Comparison of ENCODE assay signal across 8 cellular contexts in the genomic region with DNA sequence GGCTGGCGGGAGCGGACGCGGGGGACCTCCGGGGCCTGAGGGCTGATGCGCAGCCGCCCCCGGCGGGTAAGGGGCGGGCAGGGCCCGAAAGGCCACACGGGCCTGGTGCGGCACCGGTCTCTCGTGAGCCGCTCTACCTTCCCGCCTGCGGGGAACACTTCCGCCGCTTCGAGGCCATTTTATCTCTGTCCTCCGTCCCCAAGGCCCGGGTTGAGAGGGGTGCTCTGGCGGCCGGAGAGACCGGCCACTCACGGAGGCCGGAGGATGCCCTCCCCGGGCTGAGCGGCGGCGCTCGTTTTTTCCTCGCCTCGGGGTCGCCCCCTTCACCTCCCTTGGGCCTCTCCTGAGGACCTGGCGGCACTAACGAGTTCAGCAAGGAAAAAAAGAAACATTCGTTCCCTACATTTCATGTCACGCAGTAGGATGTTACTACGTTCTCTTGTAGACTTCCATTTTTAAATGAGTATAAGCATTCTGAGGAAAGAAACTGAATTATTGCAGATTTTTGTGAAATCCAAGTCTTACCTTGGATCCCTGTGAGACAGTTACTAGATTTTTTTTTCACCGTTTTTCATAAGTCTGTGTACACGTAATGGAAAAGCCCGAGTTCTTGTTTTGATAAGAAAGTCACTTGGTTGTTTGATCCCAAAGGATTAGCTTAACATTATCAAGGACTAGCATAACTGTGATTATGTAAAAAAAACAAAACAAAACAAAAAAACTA. TPM values are rescaled to one million over a fixed set of nuclear protein-coding genes. Genes with fewer than 3 reads are reported as not detected.
DNase-seq lines count a peak whose midpoint lies in the region; ATAC-seq, FAIRE-seq and TF ChIP-seq lines count a peak whose summit lies in the region.

No MANE protein-coding gene starts in this region.

- peaks cover 2% of the 10 kb centered on the region for H3K36me3 Mint-ChIP-seq in astrocyte (ENCODE audit: low read depth, unreplicated experiment)

- H2AFZ ChIP-seq in astrocyte (ENCODE audit: low read depth, low read length) = peak overlapping the region; percentile 54

- POLR2A ChIA-PET in AG04449 (lab: Yijun Ruan, JAX) = interaction anchor here (1.2 to 2.1 kb wide), 5 partner anchors 11 to 36 kb away, joined by 3 to 15 read pairs (median 6); a partner anchor contains a TSS

- peaks cover 2% of the 10 kb centered on the region for H3K9me3 Mint-ChIP-seq in astrocyte (ENCODE audit: unreplicated experiment)

- peak overlapping the region; percentile 83 for H3K4me2 ChIP-seq in astrocyte (ENCODE audit: low read length)

- peak; percentile 84 for FAIRE-seq in GM12892 (lab: Jason Lieb, UNC)
- FAIRE-seq in astrocyte (lab: Jason Lieb, UNC) = no peak

- CTCF ChIA-PET in AG04449 (lab: Yijun Ruan, JAX) = interaction anchor here (2.0 to 3.0 kb wide), 4 partner anchors 8 to 39 kb away, joined by 4 to 13 read pairs (median 12); no protein-coding TSS in a partner anchor

- H3K9me3 ChIP-seq in astrocyte (ENCODE audit: insufficient read depth, low read depth, low read length) = no peaks in the 10 kb centered on the region
- no peaks in the 10 kb centered on the region for H3K9me3 ChIP-seq in iPS-18c (ENCODE audit: control insufficient read depth, insufficient read depth, low read length)

- ATAC-seq in HG02763 (IDR thresholded peaks at IDR 0.05; ENCODE audit: unreplicated experiment) = peak; percentile 32

- DNase-seq in AG04449 (ENCODE audit: low read depth, low spot score) (no peak), GM12892 (ENCODE audit: insufficient read length) (peak; percentile 37), NCI-H146 treated with DMSO at 0.1 percent for 48 hours (lab: John Stamatoyannopoulos, UW; ENCODE audit: unreplicated experiment) (peak; percentile 48), astrocyte (ENCODE audit: low read depth) (no peak)
- DNase-seq in central memory CD4-positive, alpha-beta T cell = no peak

- H3K4me1 Mint-ChIP-seq in astrocyte (ENCODE audit: low read depth, unreplicated experiment) = peaks cover 11% of the 10 kb centered on the region

- H3K27ac ChIP-seq in astrocyte (ENCODE audit: low read depth, low read length) = peak overlapping the region; percentile 90
- peak overlapping the region; percentile 94 to 100 (median 99) for H3K27ac ChIP-seq in skin epidermis

- peaks cover 97% of the 10 kb centered on the region for H3K79me2 ChIP-seq in astrocyte (ENCODE audit: insufficient read depth, low read length)

- H3K4me3 ChIP-seq in AG04449 (ENCODE audit: low read depth, low read length) (peak overlapping the region; percentile 78), astrocyte (ENCODE audit: insufficient read depth, low read depth, low read length) (peak overlapping the region; percentile 84), iPS-18c (ENCODE audit: insufficient read depth, low read depth, low read length) (peak overlapping the region; percentile 89), skin epidermis (peak overlapping the region; percentile 64 to 99 (median 93))

- peaks cover 13% of the 10 kb centered on the region for H3K4me1 ChIP-seq in astrocyte (ENCODE audit: insufficient read depth, low read length)

- H3K27me3 Mint-ChIP-seq in astrocyte (ENCODE audit: low read depth, unreplicated experiment) = no peaks in the 10 kb centered on the region

- H3K36me3 ChIP-seq in astrocyte (ENCODE audit: insufficient read depth, low read length) = no peaks in the 10 kb centered on the region

- no peaks in the 10 kb centered on the region for H3K27me3 ChIP-seq in astrocyte (ENCODE audit: insufficient read depth, low read length)

- H4K20me1 ChIP-seq in astrocyte (ENCODE audit: insufficient read depth, low read length) = peaks cover 60% of the 10 kb centered on the region

- peak overlapping the region; percentile 96 for H3K27ac Mint-ChIP-seq in astrocyte (ENCODE audit: unreplicated experiment)

- H3K9ac ChIP-seq in astrocyte (ENCODE audit: low read length) = peak overlapping the region; percentile 98

- H3K4me3 Mint-ChIP-seq in astrocyte (ENCODE audit: unreplicated experiment) = peak overlapping the region; percentile 89

- no peak for TF ChIP-seq CTCF in AG04449 (IDR thresholded peaks at IDR 0.05; ENCODE audit: insufficient read depth, low read length, missing control alignments)
- TF ChIP-seq CTCF in astrocyte (IDR thresholded peaks at IDR 0.05; ENCODE audit: insufficient read depth, low read depth, low read length) = no peak

- no peak for TF ChIP-seq POLR2A in GM12892 (IDR thresholded peaks at IDR 0.05; ENCODE audit: low read depth, low read length)

RNA-seq across cellular contexts. Expression of a gene that starts 0.6 kb away (rescaled TPM):
- 54.2 TPM for polyA plus RNA-seq in GM12892 (2012; ENCODE audit: missing spikeins)
- total RNA-seq in astrocyte = 84.7 and 93.8 TPM in 2 replicates

RNA-seq across cellular contexts. Expression of a gene that starts 34.0 kb away (rescaled TPM):
- 104 TPM for polyA plus RNA-seq in GM12892 (2012; ENCODE audit: missing spikeins)
- 59.1 and 96.7 TPM in 2 replicates for total RNA-seq in astrocyte

RNA-seq across cellular contexts. Expression of a gene that starts 34.8 kb away (rescaled TPM):
- polyA plus RNA-seq in GM12892 (2012; ENCODE audit: missing spikeins) = 38.0 TPM
- 55.9 and 64.0 TPM in 2 replicates for total RNA-seq in astrocyte

Comparison
In these comparisons a context has a peak if more than half of its experiments do, and no peak if none do; other contexts are left out.
1. DNase-seq: peak in GM12892 (single experiment) and NCI-H146 treated with DMSO at 0.1 percent for 48 hours (single experiment); none in AG04449 (single experiment), astrocyte (single experiment) and central memory CD4-positive, alpha-beta T cell (single experiment).
2. Peak in every context shown above with its lines, with median percentiles within 50 percentile points of each other: H3K4me3 ChIP-seq.